Comparison of ENCODE assay signal across 27 cellular contexts in the genomic region with DNA sequence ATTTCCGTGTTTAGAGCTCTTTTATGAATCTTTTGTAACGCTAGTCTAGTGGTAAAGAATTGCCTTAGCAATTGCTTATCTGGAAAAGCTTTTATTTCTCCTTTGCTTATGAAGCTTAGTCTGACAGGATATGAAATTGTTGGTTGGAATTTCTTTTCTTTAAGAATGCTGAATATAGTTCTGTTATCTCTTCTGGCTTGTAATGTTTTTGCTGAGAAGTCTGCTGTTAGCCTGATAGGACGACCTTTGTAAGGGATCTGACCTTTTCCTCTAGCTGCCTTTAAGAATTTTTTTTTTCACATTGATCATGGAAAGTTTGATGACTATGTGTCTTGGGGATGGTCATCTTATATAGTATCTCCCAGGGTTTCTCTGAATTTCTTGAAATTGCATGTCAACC.
DNase-seq lines count a peak whose midpoint lies in the region; ATAC-seq and TF ChIP-seq lines count a peak whose summit lies in the region.
"Had no signal": no experiment of that assay in that cellular context is flagged by ENCODE, and none has a peak within 500 bp of the region (broad histone marks: within the 10 kb centered on the region; RNA-seq: fewer than 3 reads in every experiment).

No MANE protein-coding gene starts in this region.

- in situ Hi-C loops in mammary epithelial cell (cut with MboI; ENCODE audit: low sequenced_read_pairs in 2 of 2): no loop called here

- no peak overlapping the region for H3K4me3 Mint-ChIP-seq in activated naive CD4-positive, alpha-beta T cell treated with anti-CD3 and anti-CD28 coated beads, Interleukin-2, amount 50 U/mL, for 24 hours
- H3K4me3 Mint-ChIP-seq in T-helper 17 cell: peak overlapping the region; percentile 7
- H3K4me3 Mint-ChIP-seq in activated naive CD8-positive, alpha-beta T cell treated with anti-CD3 and anti-CD28 coated beads, Interleukin-2, amount 50 U/mL, for 24 hours: no peak overlapping the region
- H3K4me3 Mint-ChIP-seq in stimulated activated naive CD8-positive, alpha-beta T cell treated with anti-CD3 and anti-CD28 coated beads, Interleukin-15, Interleukin-2, amounts not matched to agents 100 ng/mL and 50 ng/mL, for 24 hours: peak overlapping the region; percentile 21
- H3K4me3 Mint-ChIP-seq: brain, mesothelial cell of epicardium had no signal

- H4K20me1 ChIP-seq in mammary epithelial cell (ENCODE audit: insufficient read depth, low read length): no peaks in the 10 kb centered on the region
- H4K20me1 ChIP-seq: BLaER1 treated with 17β-estradiol and CSF1 and Interleukin-3, amounts not matched to agents 10 nM and 100 nM had no signal

- intact Hi-C loops in mammary epithelial cell (cut with micrococcal nuclease): no loop called here

- peaks cover 6% of the 10 kb centered on the region for H3K36me3 Mint-ChIP-seq in activated naive CD4-positive, alpha-beta T cell treated with anti-CD3 and anti-CD28 coated beads, Interleukin-2, amount 50 U/mL, for 24 hours
- H3K36me3 Mint-ChIP-seq in T-helper 17 cell (ENCODE audit: low read depth): no peaks in the 10 kb centered on the region
- peaks cover 1% of the 10 kb centered on the region for H3K36me3 Mint-ChIP-seq in activated naive CD8-positive, alpha-beta T cell treated with anti-CD3 and anti-CD28 coated beads, Interleukin-2, amount 50 U/mL, for 24 hours (ENCODE audit: low read depth)
- H3K36me3 Mint-ChIP-seq in stimulated activated naive CD8-positive, alpha-beta T cell treated with anti-CD3 and anti-CD28 coated beads, Interleukin-15, Interleukin-2, amounts not matched to agents 100 ng/mL and 50 ng/mL, for 24 hours (ENCODE audit: low read depth): peaks cover 11% of the 10 kb centered on the region
- H3K36me3 Mint-ChIP-seq: mesothelial cell of epicardium had no signal

- no peaks in the 10 kb centered on the region for H3K27me3 Mint-ChIP-seq in activated naive CD4-positive, alpha-beta T cell treated with anti-CD3 and anti-CD28 coated beads, Interleukin-2, amount 50 U/mL, for 24 hours
- no peaks in the 10 kb centered on the region for H3K27me3 Mint-ChIP-seq in T-helper 17 cell
- no peaks in the 10 kb centered on the region for H3K27me3 Mint-ChIP-seq in activated naive CD8-positive, alpha-beta T cell treated with anti-CD3 and anti-CD28 coated beads, Interleukin-2, amount 50 U/mL, for 24 hours
- no peaks in the 10 kb centered on the region for H3K27me3 Mint-ChIP-seq in stimulated activated naive CD8-positive, alpha-beta T cell treated with anti-CD3 and anti-CD28 coated beads, Interleukin-15, Interleukin-2, amounts not matched to agents 100 ng/mL and 50 ng/mL, for 24 hours
- H3K27me3 Mint-ChIP-seq: brain had no signal

- H3K9me3 ChIP-seq in T-helper 17 cell (ENCODE audit: control insufficient read depth, low read length, poor library complexity, severe bottlenecking) (no peaks in the 10 kb centered on the region), mammary epithelial cell (replicated peaks; ENCODE audit: insufficient read depth, low read length) (no peaks in the 10 kb centered on the region)

- H3K27me3 ChIP-seq in mammary epithelial cell (ENCODE audit: insufficient read depth, low read length): no peaks in the 10 kb centered on the region
- H3K27me3 ChIP-seq: BLaER1 treated with 17β-estradiol and CSF1 and Interleukin-3, amounts not matched to agents 10 nM and 100 nM; dorsolateral prefrontal cortex; gastrocnemius medialis; MG63; tibial nerve had no signal

- WGBS in mammary epithelial cell (ENCODE audit: low coverage, missing lambda C conversion rate): 79% methylated on average over 3 of the region's 3 CpGs

- no peak for TF ChIP-seq CTCF in mammary epithelial cell (conservative IDR thresholded peaks at IDR 0.05 in 1 of 2, IDR thresholded peaks at IDR 0.05 in 1 of 2; ENCODE audit: extremely low read depth in 1 of 2, insufficient read depth in 1 of 2, low read depth in 1 of 2, low read length in 2 of 2)

- CTCF ChIA-PET in mammary epithelial cell (lab: Charles Lee; ENCODE audit: low non-redundant PET): no interaction called here

- dilution Hi-C loops in mammary epithelial cell (cut with HindIII; ENCODE audit: low sequenced_read_pairs): loop anchor here (10.0 kb wide), 1 partner anchor 65 kb away; no protein-coding TSS in a partner anchor

- peaks cover 68% of the 10 kb centered on the region for H3K4me1 Mint-ChIP-seq in activated naive CD4-positive, alpha-beta T cell treated with anti-CD3 and anti-CD28 coated beads, Interleukin-2, amount 50 U/mL, for 24 hours
- H3K4me1 Mint-ChIP-seq in T-helper 17 cell: peaks cover 45% of the 10 kb centered on the region
- peaks cover 62% of the 10 kb centered on the region for H3K4me1 Mint-ChIP-seq in activated naive CD8-positive, alpha-beta T cell treated with anti-CD3 and anti-CD28 coated beads, Interleukin-2, amount 50 U/mL, for 24 hours
- H3K4me1 Mint-ChIP-seq in stimulated activated naive CD8-positive, alpha-beta T cell treated with anti-CD3 and anti-CD28 coated beads, Interleukin-15, Interleukin-2, amounts not matched to agents 100 ng/mL and 50 ng/mL, for 24 hours (ENCODE audit: low read depth): peaks cover 63% of the 10 kb centered on the region
- H3K4me1 Mint-ChIP-seq: brain, mesothelial cell of epicardium had no signal

- no peak overlapping the region for H3K4me3 ChIP-seq in mammary epithelial cell (replicated peaks in 1 of 3; ENCODE audit: insufficient read depth in 1 of 3, low read depth in 2 of 3, low read length in 3 of 3)
- H3K4me3 ChIP-seq: BLaER1 treated with 17β-estradiol and CSF1 and Interleukin-3, amounts not matched to agents 10 nM and 100 nM; dorsolateral prefrontal cortex; gastrocnemius medialis; MG63; tibial nerve had no signal

- no TSS peak for BruUV-seq in mammary epithelial cell (replicated peaks; lab: Mats Ljungman, UMichigan)

- peaks cover 11% of the 10 kb centered on the region for H3K4me1 ChIP-seq in mammary epithelial cell (ENCODE audit: insufficient read depth, low read length)
- H3K4me1 ChIP-seq: gastrocnemius medialis had no signal

- peaks cover 4% of the 10 kb centered on the region for H3K9me3 Mint-ChIP-seq in activated naive CD4-positive, alpha-beta T cell treated with anti-CD3 and anti-CD28 coated beads, Interleukin-2, amount 50 U/mL, for 24 hours
- peaks cover 26% of the 10 kb centered on the region for H3K9me3 Mint-ChIP-seq in activated naive CD8-positive, alpha-beta T cell treated with anti-CD3 and anti-CD28 coated beads, Interleukin-2, amount 50 U/mL, for 24 hours
- H3K9me3 Mint-ChIP-seq in stimulated activated naive CD8-positive, alpha-beta T cell treated with anti-CD3 and anti-CD28 coated beads, Interleukin-15, Interleukin-2, amounts not matched to agents 100 ng/mL and 50 ng/mL, for 24 hours: peaks cover 12% of the 10 kb centered on the region

- H3K27ac ChIP-seq in mammary epithelial cell (ENCODE audit: insufficient read depth, low read depth, low read length): no peak overlapping the region
- H3K27ac ChIP-seq: BLaER1 treated with 17β-estradiol and CSF1 and Interleukin-3, amounts not matched to agents 10 nM and 100 nM; dorsolateral prefrontal cortex; gastrocnemius medialis; tibial nerve; VCaP had no signal

- H3K79me2 ChIP-seq in mammary epithelial cell (ENCODE audit: insufficient read depth, low read length): no peaks in the 10 kb centered on the region

- no peak for DNase-seq in activated naive CD4-positive, alpha-beta T cell (lab: John Stamatoyannopoulos, UW)
- no peak for DNase-seq in T-helper 17 cell
- DNase-seq in activated naive CD8-positive, alpha-beta T cell treated with anti-CD3 and anti-CD28 coated beads, Interleukin-2, amount 50 U/mL, for 24 hours: no peak
- no peak for DNase-seq in Kasumi-1 (lab: John Stamatoyannopoulos, UW)
- no peak for DNase-seq in mammary epithelial cell
- DNase-seq: activated CD8-positive, alpha-beta memory T cell treated with anti-CD3 and anti-CD28 coated beads, Interleukin-2, amount 50 U/mL, for 48 hours; activated gamma-delta T cell; amniotic stem cell; Calu3; cerebellar nuclear complex; DMS79; dorsolateral prefrontal cortex; gastrocnemius medialis; KBM-7; MG63; NCI-H1105 treated with DMSO at 0.1 percent for 48 hours; NCI-H2029; NCI-H524 treated with DMSO at 0.1 percent for 48 hours; occipital lobe; stimulated activated CD4-positive, alpha-beta T cell treated with anti-CD3 and anti-CD28 coated beads, Interleukin-4, amount 100 ng/mL, for 1 hour had no signal

- no peak overlapping the region for H3K4me2 ChIP-seq in mammary epithelial cell (ENCODE audit: insufficient read depth, low read depth, low read length)
- H3K4me2 ChIP-seq: BLaER1 treated with 17β-estradiol and CSF1 and Interleukin-3, amounts not matched to agents 10 nM and 100 nM had no signal

- no peak overlapping the region for H2AFZ ChIP-seq in mammary epithelial cell (ENCODE audit: low read depth, low read length)

- no peak for ATAC-seq in T-helper 17 cell
- peak; percentile 31 for ATAC-seq in activated naive CD8-positive, alpha-beta T cell treated with anti-CD3 and anti-CD28 coated beads, Interleukin-2, amount 50 U/mL, for 24 hours
- ATAC-seq: gastrocnemius medialis had no signal

- H3K9ac ChIP-seq in mammary epithelial cell (ENCODE audit: insufficient read depth, low read length): no peak overlapping the region
- H3K9ac ChIP-seq: BLaER1 treated with 17β-estradiol and CSF1 and Interleukin-3, amounts not matched to agents 10 nM and 100 nM had no signal

- peak overlapping the region; percentile 71 for H3K27ac Mint-ChIP-seq in activated naive CD4-positive, alpha-beta T cell treated with anti-CD3 and anti-CD28 coated beads, Interleukin-2, amount 50 U/mL, for 24 hours
- peak overlapping the region; percentile 68 for H3K27ac Mint-ChIP-seq in T-helper 17 cell
- peak overlapping the region; percentile 14 for H3K27ac Mint-ChIP-seq in activated naive CD8-positive, alpha-beta T cell treated with anti-CD3 and anti-CD28 coated beads, Interleukin-2, amount 50 U/mL, for 24 hours
- peak overlapping the region; percentile 78 for H3K27ac Mint-ChIP-seq in stimulated activated naive CD8-positive, alpha-beta T cell treated with anti-CD3 and anti-CD28 coated beads, Interleukin-15, Interleukin-2, amounts not matched to agents 100 ng/mL and 50 ng/mL, for 24 hours
- H3K27ac Mint-ChIP-seq: brain, mesothelial cell of epicardium had no signal

- no peaks in the 10 kb centered on the region for H3K36me3 ChIP-seq in mammary epithelial cell (ENCODE audit: insufficient read depth, low read length)
- H3K36me3 ChIP-seq: BLaER1 treated with 17β-estradiol and CSF1 and Interleukin-3, amounts not matched to agents 10 nM and 100 nM; gastrocnemius medialis; MG63 had no signal

Comparison
In these comparisons a context has a peak if more than half of its experiments do, and no peak if none do; other contexts are left out.
1. H3K27ac Mint-ChIP-seq: peak in every context shown above with its lines; median percentile 78 in stimulated activated naive CD8-positive, alpha-beta T cell treated with anti-CD3 and anti-CD28 coated beads, Interleukin-15, Interleukin-2, amounts not matched to agents 100 ng/mL and 50 ng/mL, for 24 hours; 71 in activated naive CD4-positive, alpha-beta T cell treated with anti-CD3 and anti-CD28 coated beads, Interleukin-2, amount 50 U/mL, for 24 hours; 68 in T-helper 17 cell; 14 in activated naive CD8-positive, alpha-beta T cell treated with anti-CD3 and anti-CD28 coated beads, Interleukin-2, amount 50 U/mL, for 24 hours.
2. H3K4me3 Mint-ChIP-seq: peak in T-helper 17 cell (single experiment) and stimulated activated naive CD8-positive, alpha-beta T cell treated with anti-CD3 and anti-CD28 coated beads, Interleukin-15, Interleukin-2, amounts not matched to agents 100 ng/mL and 50 ng/mL, for 24 hours (single experiment); none in activated naive CD4-positive, alpha-beta T cell treated with anti-CD3 and anti-CD28 coated beads, Interleukin-2, amount 50 U/mL, for 24 hours (single experiment) and activated naive CD8-positive, alpha-beta T cell treated with anti-CD3 and anti-CD28 coated beads, Interleukin-2, amount 50 U/mL, for 24 hours (single experiment).